In genomic region chr6:16635810-16636602, GRCh38 we compare ENCODE assay signal across 8 cellular contexts.
DNase-seq lines count a peak whose midpoint lies in the region; ATAC-seq and TF ChIP-seq lines count a peak whose summit lies in the region.

No MANE protein-coding gene starts in this region.

- no peak overlapping the region for H3K9ac ChIP-seq in iPS-15b (ENCODE audit: low read depth, low read length)

- peaks cover 24% of the 10 kb centered on the region for H3K4me1 ChIP-seq in RWPE2 (ENCODE audit: insufficient read depth, poor library complexity, severe bottlenecking)
- peaks cover 10% of the 10 kb centered on the region for H3K4me1 ChIP-seq in iPS-15b (ENCODE audit: control insufficient read depth, insufficient read depth, low read length)
- H3K4me1 ChIP-seq in esophagus squamous epithelium, result peaks cover 0 to 49% (median 10%) of the 10 kb centered on the region in 3 donors

- DNase-seq in GM04504 (ENCODE audit: low read depth) (peak; percentile 40), RWPE2 (ENCODE audit: low spot score) (no peak), DMS153 (lab: John Stamatoyannopoulos, UW) (no peak), NCI-H1436 (lab: John Stamatoyannopoulos, UW) (no peak), esophagus squamous epithelium (lab: John Stamatoyannopoulos, UW) (no peak)
- no peak for DNase-seq in activated effector memory CD4-positive, alpha-beta T cell treated with Interleukin-2 at 50 U/mL for 16 hours

- H3K27ac ChIP-seq in RWPE2 (ENCODE audit: poor library complexity, severe bottlenecking) (no peak overlapping the region), esophagus squamous epithelium (peak overlapping the region in 1 of 4 donors; percentile 44)

- H3K36me3 ChIP-seq in RWPE2 (ENCODE audit: low read depth), result no peaks in the 10 kb centered on the region; the same call in 1 of the 2 replicates
- no peaks in the 10 kb centered on the region for H3K36me3 ChIP-seq in iPS-15b (ENCODE audit: control insufficient read depth, insufficient read depth, low read length)
- peaks cover 0 to 15% (median 0%) of the 10 kb centered on the region in 3 donors for H3K36me3 ChIP-seq in esophagus squamous epithelium

- H3K9me3 ChIP-seq in RWPE2 (ENCODE audit: severe bottlenecking), result no peaks in the 10 kb centered on the region
- no peaks in the 10 kb centered on the region for H3K9me3 ChIP-seq in iPS-15b (ENCODE audit: control insufficient read depth, insufficient read depth, low read length)
- H3K9me3 ChIP-seq in esophagus squamous epithelium, result no peaks in the 10 kb centered on the region

- intact Hi-C loops in esophagus squamous epithelium (cut with DNase I), result no loop called here

- ATAC-seq in HG02678 (IDR thresholded peaks at IDR 0.05; ENCODE audit: unreplicated experiment) (peak; percentile 62), RWPE2 (ENCODE audit: low read depth) (peak; percentile 49; the same call in 2 of the 3 replicates)

- no peak for TF ChIP-seq POLR2A in esophagus squamous epithelium (IDR thresholded peaks at IDR 0.05)

- TF ChIP-seq CTCF in RWPE2 (IDR thresholded peaks at IDR 0.05; ENCODE audit: poor library complexity, severe bottlenecking) (no peak), esophagus squamous epithelium (IDR thresholded peaks at IDR 0.05) (no peak)

- WGBS in esophagus squamous epithelium, 2 donors, result 51 to 72% methylated on average over 13 to 14 of the region's 14 CpGs

- H3K4me3 ChIP-seq in RWPE2 (ENCODE audit: severe bottlenecking) (no peak overlapping the region), iPS-15b (ENCODE audit: low read depth, low read length) (peak overlapping the region; percentile 19), esophagus squamous epithelium (no peak overlapping the region)

- H3K27me3 ChIP-seq in RWPE2 (ENCODE audit: insufficient read depth, poor library complexity, severe bottlenecking) (no peaks in the 10 kb centered on the region), iPS-15b (ENCODE audit: control insufficient read depth, insufficient read depth, low read length) (no peaks in the 10 kb centered on the region), esophagus squamous epithelium (no peaks in the 10 kb centered on the region)
